ENCODE assay signal across 8 cellular contexts in genomic region chr15:85380217-85380859, GRCh38. TPM values are rescaled to one million over a fixed set of nuclear protein-coding genes. Genes with fewer than 3 reads are reported as not detected.
DNase-seq lines count a peak whose midpoint lies in the region; ATAC-seq and TF ChIP-seq lines count a peak whose summit lies in the region.

A gene with protein sequence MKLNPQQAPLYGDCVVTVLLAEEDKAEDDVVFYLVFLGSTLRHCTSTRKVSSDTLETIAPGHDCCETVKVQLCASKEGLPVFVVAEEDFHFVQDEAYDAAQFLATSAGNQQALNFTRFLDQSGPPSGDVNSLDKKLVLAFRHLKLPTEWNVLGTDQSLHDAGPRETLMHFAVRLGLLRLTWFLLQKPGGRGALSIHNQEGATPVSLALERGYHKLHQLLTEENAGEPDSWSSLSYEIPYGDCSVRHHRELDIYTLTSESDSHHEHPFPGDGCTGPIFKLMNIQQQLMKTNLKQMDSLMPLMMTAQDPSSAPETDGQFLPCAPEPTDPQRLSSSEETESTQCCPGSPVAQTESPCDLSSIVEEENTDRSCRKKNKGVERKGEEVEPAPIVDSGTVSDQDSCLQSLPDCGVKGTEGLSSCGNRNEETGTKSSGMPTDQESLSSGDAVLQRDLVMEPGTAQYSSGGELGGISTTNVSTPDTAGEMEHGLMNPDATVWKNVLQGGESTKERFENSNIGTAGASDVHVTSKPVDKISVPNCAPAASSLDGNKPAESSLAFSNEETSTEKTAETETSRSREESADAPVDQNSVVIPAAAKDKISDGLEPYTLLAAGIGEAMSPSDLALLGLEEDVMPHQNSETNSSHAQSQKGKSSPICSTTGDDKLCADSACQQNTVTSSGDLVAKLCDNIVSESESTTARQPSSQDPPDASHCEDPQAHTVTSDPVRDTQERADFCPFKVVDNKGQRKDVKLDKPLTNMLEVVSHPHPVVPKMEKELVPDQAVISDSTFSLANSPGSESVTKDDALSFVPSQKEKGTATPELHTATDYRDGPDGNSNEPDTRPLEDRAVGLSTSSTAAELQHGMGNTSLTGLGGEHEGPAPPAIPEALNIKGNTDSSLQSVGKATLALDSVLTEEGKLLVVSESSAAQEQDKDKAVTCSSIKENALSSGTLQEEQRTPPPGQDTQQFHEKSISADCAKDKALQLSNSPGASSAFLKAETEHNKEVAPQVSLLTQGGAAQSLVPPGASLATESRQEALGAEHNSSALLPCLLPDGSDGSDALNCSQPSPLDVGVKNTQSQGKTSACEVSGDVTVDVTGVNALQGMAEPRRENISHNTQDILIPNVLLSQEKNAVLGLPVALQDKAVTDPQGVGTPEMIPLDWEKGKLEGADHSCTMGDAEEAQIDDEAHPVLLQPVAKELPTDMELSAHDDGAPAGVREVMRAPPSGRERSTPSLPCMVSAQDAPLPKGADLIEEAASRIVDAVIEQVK (N-terminal part only) (plus strand): TSS chr15:85380603. CDS start chr15:85485721, 105,118 bp downstream.

- WGBS in lower leg skin, 2 donors: 1 to 2% methylated on average over 35 to 57 of the region's 57 CpGs

- peak within 1 kb of the TSS; percentile 65 to 76 for H3K9ac ChIP-seq in duodenal mucosa (ENCODE audit: low read depth in 1 of 2, low read length in 2 of 2)

- no peaks in the 10 kb centered on the region for H3K27me3 ChIP-seq in CD4-positive, alpha-beta T cell (ENCODE audit: control insufficient read depth, insufficient read depth, low read length)
- H3K27me3 ChIP-seq in duodenal mucosa (ENCODE audit: control insufficient read depth in 1 of 2, insufficient read depth in 2 of 2, low read length in 2 of 2): no peaks in the 10 kb centered on the region

- peak within 1 kb of the TSS; percentile 92 for H3K4me3 Mint-ChIP-seq in CD4-positive, alpha-beta T cell

- no peaks in the 10 kb centered on the region for H3K27me3 Mint-ChIP-seq in CD4-positive, alpha-beta T cell

- no peaks in the 10 kb centered on the region for H3K9me3 Mint-ChIP-seq in CD4-positive, alpha-beta T cell

- H3K27ac ChIP-seq in CD4-positive, alpha-beta T cell (ENCODE audit: low read depth, low read length): peak within 1 kb of the TSS; percentile 74
- H3K27ac ChIP-seq in duodenal mucosa (ENCODE audit: low read depth, low read length): peak within 1 kb of the TSS; percentile 81

- H3K4me1 ChIP-seq in duodenal mucosa (ENCODE audit: control insufficient read depth in 1 of 2, insufficient read depth in 2 of 2, low read length in 2 of 2): peaks cover 17 to 19% of the 10 kb centered on the region in 2 donors

- H3K36me3 Mint-ChIP-seq in CD4-positive, alpha-beta T cell (ENCODE audit: low read depth): peaks cover 11% of the 10 kb centered on the region

- CTCF ChIA-PET in CD4-positive, alpha-beta T cell (lab: Charles Lee): interaction anchor here (0.9 to 1.9 kb wide), 4 partner anchors 49 to 84 kb away, joined by 3 to 11 read pairs (median 5); no protein-coding TSS in a partner anchor

- POLR2A ChIA-PET in CD4-positive, alpha-beta T cell (lab: Charles Lee): interaction anchor here (0.7 to 3.6 kb wide), 20 partner anchors 9 to 726 kb away, joined by 3 to 70 read pairs (median 6); partner anchors contain the start of gene WDR73

- H3K4me3 ChIP-seq in duodenal mucosa (ENCODE audit: low read depth in 1 of 2, low read length in 2 of 2) (peak within 1 kb of the TSS; percentile 80 to 85), lower leg skin (ENCODE audit: low read depth, poor library complexity, severe bottlenecking) (peak within 1 kb of the TSS; percentile 75)

- intact Hi-C loops in CD4-positive, alpha-beta T cell (cut with DNase I, micrococcal nuclease): loop anchor here (2.0 to 10.0 kb wide), 3 partner anchors 32 to 324 kb away; no protein-coding TSS in a partner anchor
- intact Hi-C loops in lower leg skin (cut with DNase I; ENCODE audit: low total_unique reads): no loop called here

- H3K36me3 ChIP-seq in duodenal mucosa (ENCODE audit: control insufficient read depth in 1 of 2, insufficient read depth in 2 of 2, low read length in 2 of 2): no peaks in the 10 kb centered on the region

- no peaks in the 10 kb centered on the region for H3K9me3 ChIP-seq in CD4-positive, alpha-beta T cell (ENCODE audit: control insufficient read depth, low read length)
- H3K9me3 ChIP-seq in duodenal mucosa (ENCODE audit: control insufficient read depth in 1 of 2, low read length in 2 of 2): no peaks in the 10 kb centered on the region

- H3K27ac Mint-ChIP-seq in CD4-positive, alpha-beta T cell: peak within 1 kb of the TSS; percentile 88

- TF ChIP-seq POLR2A in lower leg skin (IDR thresholded peaks at IDR 0.05): peak in 1 of 2 donors; percentile 78

- no peak for TF ChIP-seq CTCF in CD4-positive, alpha-beta T cell (IDR thresholded peaks at IDR 0.05)
- TF ChIP-seq CTCF in lower leg skin (IDR thresholded peaks at IDR 0.05): no peak

- DNase-seq in CD4-positive, alpha-beta T cell: peak; percentile 81 to 94 (median 88)
- DNase-seq in NCI-H82 (lab: John Stamatoyannopoulos, UW): peak; percentile 99
- peak; percentile 93 to 96 for DNase-seq in activated CD4-positive, alpha-beta T cell treated with anti-CD3 and anti-CD28 coated beads, Interleukin-2, amount 50 U/mL, for 48 hours
- peak; percentile 97 to 99 for DNase-seq in lower leg skin (ENCODE audit: low spot score in 2 of 2)
- peak; percentile 87 to 95 for DNase-seq in stimulated activated CD4-positive, alpha-beta T cell treated with anti-CD3 and anti-CD28 coated beads, Interleukin-4, amount 100 ng/mL, for 4 hours

- ATAC-seq in CD4-positive, alpha-beta T cell (ENCODE audit: poor library complexity): peak; percentile 74
- ATAC-seq in GM19452 (IDR thresholded peaks at IDR 0.05; ENCODE audit: unreplicated experiment) (peak; percentile 82), HG03575 (IDR thresholded peaks at IDR 0.05; ENCODE audit: extremely low read depth, insufficient number of reproducible peaks, low FRiP score, unreplicated experiment) (peak; percentile 79)

- H3K4me1 Mint-ChIP-seq in CD4-positive, alpha-beta T cell (ENCODE audit: low read depth): peaks cover 46% of the 10 kb centered on the region

RNA-seq across cellular contexts. Expression of the gene that starts here (rescaled TPM):
- total RNA-seq in CD4-positive, alpha-beta T cell: 100 to 1,000 TPM; 282 to 304 TPM
- 100 to 1,000 TPM; 105 to 167 (median 129) TPM for total RNA-seq in lower leg skin

Comparison
In these comparisons a context has a peak if more than half of its experiments do, and no peak if none do; other contexts are left out.
1. Peak in every context shown above with its lines: DNase-seq, ATAC-seq, H3K4me3 ChIP-seq and H3K27ac ChIP-seq.